Comparison of ENCODE assay signal across 8 cellular contexts in the genomic region with DNA sequence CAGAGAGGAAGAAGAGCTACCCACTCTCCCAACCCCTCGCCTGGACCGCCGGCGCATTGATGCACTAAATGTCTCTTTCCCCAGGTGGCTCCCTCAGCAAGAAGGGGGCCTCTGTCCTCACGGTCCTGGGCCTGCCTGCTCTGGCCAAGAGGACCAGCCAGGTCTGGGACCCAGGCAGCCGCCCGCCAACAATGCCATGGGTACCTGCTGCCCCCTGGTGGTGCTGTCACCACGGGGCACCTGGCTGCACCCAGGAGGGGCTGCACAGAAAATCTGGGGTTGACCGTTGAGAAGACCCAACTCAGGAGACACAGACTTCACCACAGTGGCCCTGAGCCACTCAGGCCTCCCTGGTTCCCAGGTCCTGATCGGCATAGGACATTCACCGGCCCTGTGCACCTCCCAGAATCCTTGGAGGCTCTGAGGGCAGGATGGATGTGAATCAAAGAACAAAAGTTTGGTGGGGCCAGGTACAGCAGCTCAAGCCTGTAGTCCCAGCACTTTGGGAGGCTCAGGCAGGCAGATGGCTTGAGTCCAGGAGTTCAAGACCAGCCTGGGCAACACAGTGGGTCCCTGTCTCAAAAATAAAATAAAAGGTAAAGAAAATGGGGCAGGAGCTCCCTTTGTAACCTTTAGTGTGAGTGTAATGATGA. TPM values are rescaled to one million over a fixed set of nuclear protein-coding genes. Genes with fewer than 3 reads are reported as not detected.
DNase-seq lines count a peak whose midpoint lies in the region; ATAC-seq and TF ChIP-seq lines count a peak whose summit lies in the region.

No MANE protein-coding gene starts in this region.

- DNase-seq in CD4-positive, CD25-positive, alpha-beta regulatory T cell: peak; percentile 55 to 60 (median 59)
- DNase-seq in HFF-Myc (ENCODE audit: extremely low read depth, low read depth) (no peak), OCI-M1 (lab: John Stamatoyannopoulos, UW) (peak; percentile 85), activated T-cell treated with anti-CD3 and anti-CD28 coated beads for 1 hour (ENCODE audit: low read depth) (peak; percentile 76), erythroblast (lab: John Stamatoyannopoulos, UW) (peak; percentile 61 to 78)
- peak; percentile 44 to 83 (median 72) for DNase-seq in naive thymus-derived CD8-positive, alpha-beta T cell

- H3K9me3 ChIP-seq in CD4-positive, CD25-positive, alpha-beta regulatory T cell (ENCODE audit: control insufficient read depth in 2 of 2, low read length in 2 of 2): no peaks in the 10 kb centered on the region

- no peak for TF ChIP-seq POLR2A in erythroblast (IDR thresholded peaks at IDR 0.05; ENCODE audit: low read length)

- no peaks in the 10 kb centered on the region for H3K9me3 Mint-ChIP-seq in CD4-positive, CD25-positive, alpha-beta regulatory T cell
- H3K9me3 Mint-ChIP-seq in naive thymus-derived CD8-positive, alpha-beta T cell: no peaks in the 10 kb centered on the region
- H3K9me3 Mint-ChIP-seq in stimulated activated memory B cell treated with anti-CD40 and anti-IgM and Interleukin-4, amounts not matched to agents 10 μg/mL and 1 μg/mL and 100 μg/mL, for 72 hours: no peaks in the 10 kb centered on the region

- H3K4me3 Mint-ChIP-seq in CD4-positive, CD25-positive, alpha-beta regulatory T cell: peak overlapping the region; percentile 49 to 75 (median 70)
- H3K4me3 Mint-ChIP-seq in naive thymus-derived CD8-positive, alpha-beta T cell: peak overlapping the region; percentile 26 to 78 (median 64)
- peak overlapping the region; percentile 83 for H3K4me3 Mint-ChIP-seq in stimulated activated memory B cell treated with anti-CD40 and anti-IgM and Interleukin-4, amounts not matched to agents 10 μg/mL and 1 μg/mL and 100 μg/mL, for 72 hours

- POLR2A ChIA-PET in naive thymus-derived CD8-positive, alpha-beta T cell (lab: Charles Lee): interaction anchor here (1.3 to 2.2 kb wide), 6 partner anchors 40 to 214 kb away, joined by 3 to 8 read pairs (median 6); no protein-coding TSS in a partner anchor

- peaks cover 25% of the 10 kb centered on the region for H3K4me1 ChIP-seq in CD4-positive, CD25-positive, alpha-beta regulatory T cell (ENCODE audit: control insufficient read depth, insufficient read depth, low read length, poor library complexity, severe bottlenecking)

- no peaks in the 10 kb centered on the region for H3K27me3 ChIP-seq in CD4-positive, CD25-positive, alpha-beta regulatory T cell (ENCODE audit: control insufficient read depth, insufficient read depth, low read length)

- peak; percentile 30 to 32 for ATAC-seq in CD4-positive, CD25-positive, alpha-beta regulatory T cell (ENCODE audit: low read depth in 2 of 2)
- ATAC-seq in naive thymus-derived CD8-positive, alpha-beta T cell: peak; percentile 43 to 52
- peak; percentile 55 for ATAC-seq in stimulated activated memory B cell treated with anti-CD40 and anti-IgM and Interleukin-4, amounts not matched to agents 10 μg/mL and 1 μg/mL and 100 μg/mL, for 72 hours
- no peak for ATAC-seq in HG02885 (IDR thresholded peaks at IDR 0.05; ENCODE audit: poor library complexity, unreplicated experiment)

- no peaks in the 10 kb centered on the region for H3K36me3 ChIP-seq in CD4-positive, CD25-positive, alpha-beta regulatory T cell (ENCODE audit: control insufficient read depth, insufficient read depth, low read length)

- H3K27me3 Mint-ChIP-seq in CD4-positive, CD25-positive, alpha-beta regulatory T cell: peaks cover 4% of the 10 kb centered on the region
- H3K27me3 Mint-ChIP-seq in naive thymus-derived CD8-positive, alpha-beta T cell: peaks cover 0 to 13% (median 6%) of the 10 kb centered on the region in 5 donors
- H3K27me3 Mint-ChIP-seq in stimulated activated memory B cell treated with anti-CD40 and anti-IgM and Interleukin-4, amounts not matched to agents 10 μg/mL and 1 μg/mL and 100 μg/mL, for 72 hours: peaks cover 8% of the 10 kb centered on the region

- H3K36me3 Mint-ChIP-seq in CD4-positive, CD25-positive, alpha-beta regulatory T cell: no peaks in the 10 kb centered on the region
- H3K36me3 Mint-ChIP-seq in naive thymus-derived CD8-positive, alpha-beta T cell: no peaks in the 10 kb centered on the region
- H3K36me3 Mint-ChIP-seq in stimulated activated memory B cell treated with anti-CD40 and anti-IgM and Interleukin-4, amounts not matched to agents 10 μg/mL and 1 μg/mL and 100 μg/mL, for 72 hours: peaks cover 16% of the 10 kb centered on the region

- TF ChIP-seq CTCF in HFF-Myc (IDR thresholded peaks at IDR 0.05; ENCODE audit: low read depth, low read length, missing control alignments): peak; percentile 98

- no peak overlapping the region for H3K4me3 ChIP-seq in CD4-positive, CD25-positive, alpha-beta regulatory T cell (ENCODE audit: low read depth, low read length)
- H3K4me3 ChIP-seq in HFF-Myc (replicated peaks; ENCODE audit: low read depth, low read length): no peak overlapping the region

- peaks cover 0 to 10% (median 0%) of the 10 kb centered on the region in 4 donors for H3K4me1 Mint-ChIP-seq in CD4-positive, CD25-positive, alpha-beta regulatory T cell
- peaks cover 2 to 14% (median 7%) of the 10 kb centered on the region in 4 donors for H3K4me1 Mint-ChIP-seq in naive thymus-derived CD8-positive, alpha-beta T cell
- peaks cover 43% of the 10 kb centered on the region for H3K4me1 Mint-ChIP-seq in stimulated activated memory B cell treated with anti-CD40 and anti-IgM and Interleukin-4, amounts not matched to agents 10 μg/mL and 1 μg/mL and 100 μg/mL, for 72 hours

- H3K27ac Mint-ChIP-seq in CD4-positive, CD25-positive, alpha-beta regulatory T cell: peak overlapping the region in 1 of 3 donors; percentile 71
- H3K27ac Mint-ChIP-seq in naive thymus-derived CD8-positive, alpha-beta T cell: peak overlapping the region in 3 of 10 donors; percentile 5 to 43 (median 12)
- peak overlapping the region; percentile 59 for H3K27ac Mint-ChIP-seq in stimulated activated memory B cell treated with anti-CD40 and anti-IgM and Interleukin-4, amounts not matched to agents 10 μg/mL and 1 μg/mL and 100 μg/mL, for 72 hours

- H3K27ac ChIP-seq in CD4-positive, CD25-positive, alpha-beta regulatory T cell (ENCODE audit: insufficient read depth, low read length, poor library complexity, severe bottlenecking): no peak overlapping the region

RNA-seq across cellular contexts. Expression of a gene that starts 2.4 kb away (rescaled TPM):
- 0.67 TPM for total RNA-seq in CD4-positive, CD25-positive, alpha-beta regulatory T cell
- under 1 TPM in 3 of 4 donors, not detected in 1; 0.24 to 0.40 (median 0.35) TPM for polyA plus RNA-seq in CD4-positive, CD25-positive, alpha-beta regulatory T cell
- 1 to 10 TPM; 3.3 to 4.3 TPM for total RNA-seq in naive thymus-derived CD8-positive, alpha-beta T cell
- polyA plus RNA-seq in naive thymus-derived CD8-positive, alpha-beta T cell: under 1 TPM; 0.20 to 0.36 (median 0.27) TPM

RNA-seq across cellular contexts. Expression of a gene that starts 30.8 kb away (rescaled TPM):
- total RNA-seq in CD4-positive, CD25-positive, alpha-beta regulatory T cell: 4.6 TPM
- polyA plus RNA-seq in CD4-positive, CD25-positive, alpha-beta regulatory T cell: 10 to 100 TPM; 14.9 to 20.6 (median 17.5) TPM
- total RNA-seq in naive thymus-derived CD8-positive, alpha-beta T cell: 10 to 100 TPM; 13.8 to 16.8 TPM
- 10 to 100 TPM; 20.8 to 28.6 (median 25.2) TPM for polyA plus RNA-seq in naive thymus-derived CD8-positive, alpha-beta T cell
